ENCODE assay signal across 8 cellular contexts in the genomic region with DNA sequence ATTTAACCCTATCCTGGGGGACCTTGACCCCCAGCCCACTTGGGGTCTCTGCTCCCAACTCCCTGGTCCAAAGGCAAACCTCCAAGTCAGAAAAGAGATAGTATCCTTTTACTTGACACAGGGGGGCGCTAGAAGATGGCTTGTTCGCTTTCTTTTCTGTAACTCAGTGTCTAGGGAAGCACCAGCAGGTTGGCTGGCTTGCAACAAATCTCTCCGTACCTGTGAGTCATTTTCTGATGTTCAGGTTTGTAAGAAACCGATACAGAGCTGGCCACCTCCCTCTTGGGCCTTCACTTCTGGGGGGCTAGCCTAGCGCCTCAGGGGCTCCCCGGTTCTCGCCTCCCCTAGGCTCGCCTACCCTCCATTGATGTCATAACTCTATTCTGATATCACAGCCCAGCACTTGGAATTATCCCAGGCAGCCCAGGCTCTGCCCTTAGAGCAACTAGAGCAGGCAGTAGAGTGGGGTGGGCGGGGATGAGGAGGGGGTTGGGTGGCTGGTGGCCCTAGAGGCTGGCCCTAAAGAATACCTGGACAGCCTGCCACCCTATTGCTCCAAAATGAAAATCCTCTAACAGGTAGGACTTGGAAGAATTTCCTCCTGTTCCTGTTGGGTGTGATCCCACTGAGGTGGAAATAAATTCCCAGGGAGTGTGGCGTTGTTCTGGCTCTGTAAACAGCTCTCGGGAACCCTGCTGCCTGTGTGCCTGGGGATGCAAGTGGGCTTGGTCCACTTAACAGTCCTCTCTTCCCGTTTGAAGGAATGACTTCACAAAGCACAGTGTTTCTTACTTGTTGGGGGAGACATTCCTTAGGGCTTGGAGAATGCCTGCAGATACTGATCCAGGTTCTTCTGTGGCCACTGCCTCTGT.
DNase-seq lines count a peak whose midpoint lies in the region; ATAC-seq, FAIRE-seq and TF ChIP-seq lines count a peak whose summit lies in the region.

No MANE protein-coding gene starts in this region.

- H3K4me1 ChIP-seq in HepG2 (ENCODE audit: insufficient read depth, low read length): peaks cover 9% of the 10 kb centered on the region

- H3K36me3 ChIP-seq in HepG2 (replicated peaks in 1 of 2; ENCODE audit: control insufficient read depth in 1 of 2, insufficient read depth in 2 of 2, low read length in 2 of 2): no peaks in the 10 kb centered on the region

- no peaks in the 10 kb centered on the region for H3K27me3 ChIP-seq in HepG2 (ENCODE audit: control insufficient read depth in 1 of 2, insufficient read depth in 2 of 2, low read length in 2 of 2)

- TF ChIP-seq EP300 in HepG2 (IDR thresholded peaks at IDR 0.05; ENCODE audit: low read depth in 2 of 2, low read length in 2 of 2) (no peak), HepG2 (CRISPR knock-in tag; IDR thresholded peaks at IDR 0.05; ENCODE audit: borderline replicate concordance) (no peak)

- H3K9ac ChIP-seq in HepG2 (ENCODE audit: insufficient read depth, low read depth, low read length): no peak overlapping the region

- H2AFZ ChIP-seq in HepG2 (ENCODE audit: low read length): no peak overlapping the region

- ATAC-seq in HepG2 (peak; percentile 83), GM21423 (IDR thresholded peaks at IDR 0.05; ENCODE audit: unreplicated experiment) (no peak)

- no peaks in the 10 kb centered on the region for H3K9me3 ChIP-seq in HepG2 (ENCODE audit: low read length)

- DNase-seq in activated CD8-positive, alpha-beta memory T cell treated with anti-CD3 and anti-CD28 coated beads for 24 hours: peak; percentile 60
- DNase-seq in activated CD8-positive, alpha-beta memory T cell treated with anti-CD3 and anti-CD28 coated beads, Interleukin-2, amount 50 U/mL, for 48 hours: no peak
- DNase-seq in NCI-H1694 (lab: John Stamatoyannopoulos, UW) (peak; percentile 21), T-helper 9 cell (peak; percentile 14), cerebellar cortex (ENCODE audit: low spot score) (peak; percentile 92), HepG2 (ENCODE audit: low spot score) (peak; percentile 70)
- DNase-seq in stimulated activated CD8-positive, alpha-beta memory T cell treated with anti-CD3 and anti-CD28 coated beads, Interleukin-4, amount 100 ng/mL, for 24 hours (ENCODE audit: low read depth): peak; percentile 16

- no peak for TF ChIP-seq POLR2A in HepG2 (IDR thresholded peaks at IDR 0.05; ENCODE audit: insufficient read depth in 1 of 2, low read depth in 2 of 2, low read length in 2 of 2)

- H3K4me2 ChIP-seq in HepG2 (ENCODE audit: low read depth, low read length): no peak overlapping the region

- no TSS peak for BruUV-seq in HepG2 (replicated peaks; lab: Mats Ljungman, UMichigan)

- TF ChIP-seq CTCF in HepG2 (CRISPR knock-in tag; IDR thresholded peaks at IDR 0.05): peak; percentile 82

- intact Hi-C loops in HepG2 (cut with micrococcal nuclease; ENCODE audit: unreplicated experiment): loop anchor here (1.0 to 5.0 kb wide), 3 partner anchors 118 to 156 kb away; no protein-coding TSS in a partner anchor

- TF ChIP-seq RAD21 in HepG2 (CRISPR knock-in tag; IDR thresholded peaks at IDR 0.05): peak; percentile 81

- FAIRE-seq in HepG2 (lab: Jason Lieb, UNC): peak; percentile 88

- H4K20me1 ChIP-seq in HepG2 (ENCODE audit: insufficient read depth, low read length): no peaks in the 10 kb centered on the region

- H3K4me3 ChIP-seq in HepG2 (replicated peaks in 1 of 3; ENCODE audit: insufficient read depth in 1 of 3, low read depth in 2 of 3, low read length in 3 of 3): no peak overlapping the region

- in situ Hi-C loops in HepG2 (cut with HindIII; ENCODE audit: extremely low pct_ligation_motif_present, low pct_unique_long_range_greater_than_20kb): loop anchor here (5.0 to 10.0 kb wide), 2 partner anchors 131 to 158 kb away; no protein-coding TSS in a partner anchor

- POLR2A ChIA-PET in HepG2 (lab: Yijun Ruan, JAX): no interaction called here

- no peaks in the 10 kb centered on the region for H3K79me2 ChIP-seq in HepG2 (ENCODE audit: insufficient read depth, low read length)

- WGBS in HepG2 (ENCODE audit: low lambda C conversion rate): 18% methylated on average over 12 of the region's 12 CpGs

- CTCF ChIA-PET in HepG2 (lab: Yijun Ruan, JAX; ENCODE audit: low intra/inter-chr PET ratio, low total read pairs): interaction anchor here (1.3 to 2.9 kb wide), 3 partner anchors 125 to 157 kb away, joined by 3 to 37 read pairs (median 20); no protein-coding TSS in a partner anchor

- H3K27ac ChIP-seq in HepG2 (ENCODE audit: extremely low read length, insufficient read depth, low read length): no peak overlapping the region

TF ChIP-seq in HepG2, 621 proteins besides CTCF, POLR2A, EP300 and RAD21:
- TF ChIP-seq STAG1 (CRISPR knock-in tag; IDR thresholded peaks at IDR 0.05): peak; percentile 94
- TF ChIP-seq ZNF75D (CRISPR knock-in tag; IDR thresholded peaks at IDR 0.05; ENCODE audit: borderline replicate concordance): no peak
- TF ChIP-seq, protein P1, sequence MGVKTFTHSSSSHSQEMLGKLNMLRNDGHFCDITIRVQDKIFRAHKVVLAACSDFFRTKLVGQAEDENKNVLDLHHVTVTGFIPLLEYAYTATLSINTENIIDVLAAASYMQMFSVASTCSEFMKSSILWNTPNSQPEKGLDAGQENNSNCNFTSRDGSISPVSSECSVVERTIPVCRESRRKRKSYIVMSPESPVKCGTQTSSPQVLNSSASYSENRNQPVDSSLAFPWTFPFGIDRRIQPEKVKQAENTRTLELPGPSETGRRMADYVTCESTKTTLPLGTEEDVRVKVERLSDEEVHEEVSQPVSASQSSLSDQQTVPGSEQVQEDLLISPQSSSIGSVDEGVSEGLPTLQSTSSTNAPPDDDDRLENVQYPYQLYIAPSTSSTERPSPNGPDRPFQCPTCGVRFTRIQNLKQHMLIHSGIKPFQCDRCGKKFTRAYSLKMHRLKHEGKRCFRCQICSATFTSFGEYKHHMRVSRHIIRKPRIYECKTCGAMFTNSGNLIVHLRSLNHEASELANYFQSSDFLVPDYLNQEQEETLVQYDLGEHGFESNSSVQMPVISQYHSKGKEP (CRISPR knock-in tag; IDR thresholded peaks at IDR 0.05): no peak
- peak; percentile 89 for TF ChIP-seq SMC3 (IDR thresholded peaks at IDR 0.05; ENCODE audit: low read length)
- no peak for TF ChIP-seq ZNF713 (CRISPR knock-in tag; IDR thresholded peaks at IDR 0.05)
- no peak for TF ChIP-seq ZNF367 (CRISPR knock-in tag; IDR thresholded peaks at IDR 0.05; ENCODE audit: borderline replicate concordance)
- TF ChIP-seq FOXP1 (IDR thresholded peaks at IDR 0.05): no peak
- no peak for TF ChIP-seq FOXP1 (CRISPR knock-in tag; IDR thresholded peaks at IDR 0.05)
- TF ChIP-seq FOSL2 (CRISPR knock-in tag; IDR thresholded peaks at IDR 0.05): 0 out of 2 replicates have a peak, but pooled peaks have one; percentile 6
- TF ChIP-seq ZNF264 (CRISPR knock-in tag; IDR thresholded peaks at IDR 0.05): no peak
TF ChIP-seq in HepG2: peak in this region for 3.
